In the genomic region with DNA sequence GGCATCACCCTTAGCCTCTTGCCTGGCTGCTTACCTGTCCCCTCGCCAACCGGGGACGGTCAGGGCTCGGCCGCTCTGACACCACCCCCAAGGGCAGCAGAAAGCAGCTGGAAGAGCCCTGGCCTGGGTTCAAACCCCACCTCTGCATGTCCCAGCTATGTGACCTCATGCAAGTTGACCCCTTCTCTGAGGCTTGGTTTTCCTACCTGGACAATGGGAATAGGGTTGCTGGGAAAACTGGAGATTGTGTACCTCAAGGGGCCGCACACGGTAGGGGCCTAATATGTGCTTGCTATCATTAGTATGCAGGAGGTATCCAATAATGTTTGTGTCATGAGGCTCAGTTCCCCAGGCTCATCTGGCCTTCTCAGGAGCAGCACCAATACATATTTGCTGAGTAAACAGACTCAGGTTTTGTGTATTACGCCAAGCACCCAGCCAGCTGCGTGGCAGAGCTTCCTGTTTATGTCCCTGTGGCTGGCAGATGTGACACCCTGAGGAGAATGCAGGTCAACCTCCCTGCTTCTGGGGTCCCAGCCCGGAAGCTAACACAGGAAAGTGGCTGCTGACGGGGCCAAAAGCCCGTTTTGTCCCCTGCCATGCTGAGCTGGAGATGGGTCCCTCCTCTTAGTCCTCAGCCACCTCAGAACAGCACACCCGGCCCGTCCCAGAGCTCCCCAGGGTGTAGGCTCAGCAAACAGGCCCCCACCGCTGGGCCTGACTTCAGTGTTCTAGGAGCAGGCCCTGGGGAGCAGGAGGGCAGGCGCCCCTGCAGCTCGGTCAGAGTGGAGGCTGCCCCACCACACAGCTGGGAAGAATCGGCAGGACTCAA, we compare ENCODE assay signal across 7 cellular contexts.
DNase-seq lines count a peak whose midpoint lies in the region; ATAC-seq and TF ChIP-seq lines count a peak whose summit lies in the region.

No MANE protein-coding gene starts in this region.

- CTCF ChIA-PET in RWPE1 (lab: Yijun Ruan, JAX): interaction anchor here (0.8 kb wide), 2 partner anchors 10 to 13 kb away, joined by 3 read pairs; no protein-coding TSS in a partner anchor

- peak; percentile 60 for ATAC-seq in GM19043 (IDR thresholded peaks at IDR 0.05; ENCODE audit: low read depth, unreplicated experiment)
- no peak for ATAC-seq in HG03565 (IDR thresholded peaks at IDR 0.05; ENCODE audit: unreplicated experiment)

- no peaks in the 10 kb centered on the region for H3K9me3 ChIP-seq in KOPT-K1 (ENCODE audit: insufficient read depth, low read length, poor library complexity, severe bottlenecking)
- no peaks in the 10 kb centered on the region for H3K9me3 ChIP-seq in WERI-Rb-1 (ENCODE audit: severe bottlenecking)

- no peak for DNase-seq in WERI-Rb-1
- peak; percentile 53 for DNase-seq in effector CD4-positive, alpha-beta T cell
- peak; percentile 34 for DNase-seq in stimulated activated CD4-positive, alpha-beta T cell treated with anti-CD3 and anti-CD28 coated beads, Interleukin-1b, Interleukin-23, amount 100 ng/mL, for 48 hours
- DNase-seq in RWPE1 (ENCODE audit: low spot score): no peak

- H3K27me3 ChIP-seq in WERI-Rb-1 (ENCODE audit: insufficient read depth, low read depth, severe bottlenecking): no peaks in the 10 kb centered on the region

- peak overlapping the region; percentile 80 for H3K27ac ChIP-seq in KOPT-K1 (ENCODE audit: low read depth, low read length, poor library complexity, severe bottlenecking)
- H3K27ac ChIP-seq in WERI-Rb-1: peak overlapping the region; percentile 61
- H3K27ac ChIP-seq in RWPE1: no peak overlapping the region

- H3K4me3 ChIP-seq in WERI-Rb-1 (ENCODE audit: low read depth, low read length): no peak overlapping the region

- no peak for TF ChIP-seq CTCF in WERI-Rb-1 (IDR thresholded peaks at IDR 0.05; ENCODE audit: low read depth, low read length)
- no peak for TF ChIP-seq CTCF in RWPE1 (conservative IDR thresholded peaks at IDR 0.05; ENCODE audit: low read depth)

- H3K36me3 ChIP-seq in KOPT-K1 (ENCODE audit: insufficient read depth, low read length) (no peaks in the 10 kb centered on the region), WERI-Rb-1 (peaks cover 4% of the 10 kb centered on the region)

- POLR2A ChIA-PET in RWPE1 (lab: Yijun Ruan, JAX; ENCODE audit: low non-redundant PET): no interaction called here

Comparison
In these comparisons a context has a peak if more than half of its experiments do, and no peak if none do; other contexts are left out.
1. DNase-seq: peak in effector CD4-positive, alpha-beta T cell (single experiment) and stimulated activated CD4-positive, alpha-beta T cell treated with anti-CD3 and anti-CD28 coated beads, Interleukin-1b, Interleukin-23, amount 100 ng/mL, for 48 hours (single experiment); none in WERI-Rb-1 (single experiment) and RWPE1 (single experiment).